ENCODE assay signal across 10 cellular contexts in genomic region chr9:1729631-1730030, GRCh38.
"Had no signal": no experiment of that assay in that cellular context is flagged by ENCODE, and none has a peak within 500 bp of the region (broad histone marks: within the 10 kb centered on the region; RNA-seq: fewer than 3 reads in every experiment).

No MANE protein-coding gene starts in this region.

- FAIRE-seq: H1, H54, HepG2, K562 had no signal

- H3K9me3 Mint-ChIP-seq: GM23338, H9, IgD-negative memory B cell had no signal

- ATAC-seq: GM23338, HepG2, K562 had no signal

- H3K4me3 ChIP-seq: GM23338, K562 had no signal

- H3K27ac Mint-ChIP-seq: GM23338, H9, IgD-negative memory B cell had no signal

- H3K4me2 ChIP-seq: GM23338 had no signal

- DNase-seq: H9, HCEC 1CT, KG1 had no signal

- H3K4me3 Mint-ChIP-seq: GM23338, H9, IgD-negative memory B cell had no signal

- H3K27ac ChIP-seq: HL-60 had no signal
